In genomic region chr1:167722152-167722869, GRCh38 we compare ENCODE assay signal across 8 cellular contexts. TPM values are rescaled to one million over a fixed set of nuclear protein-coding genes. Genes with fewer than 3 reads are reported as not detected.
A peak's percentile ranks its signal among the peaks of the same experiment; 100 is the strongest.
DNase-seq lines count a peak whose midpoint lies in the region; ATAC-seq and TF ChIP-seq lines count a peak whose summit lies in the region.

No MANE protein-coding gene starts in this region.

- POLR2A ChIA-PET in PC-3 (lab: Charles Lee; ENCODE audit: unreplicated experiment): interaction anchor here (0.6 kb wide), 2 partner anchors 74 to 835 kb away, joined by 3 to 5 read pairs; no protein-coding TSS in a partner anchor

- CTCF ChIA-PET in PC-3 (lab: Charles Lee): interaction anchor here (1.0 kb wide), 1 partner anchor 360 kb away, joined by 7 read pairs; no protein-coding TSS in a partner anchor

- peak overlapping the region; percentile 35 for H3K27ac ChIP-seq in PC-3 (ENCODE audit: low read length)
- H3K27ac ChIP-seq in iPS-20b (ENCODE audit: low read length): peak overlapping the region; percentile 1

- H3K4me3 Mint-ChIP-seq in CD14-positive monocyte: peak overlapping the region; percentile 95 to 99

- peak overlapping the region; percentile 98 for H2AFZ ChIP-seq in PC-3 (ENCODE audit: low read length)

- H3K4me1 Mint-ChIP-seq in CD14-positive monocyte: peaks cover 53% of the 10 kb centered on the region

- peaks cover 31% of the 10 kb centered on the region for H4K20me1 ChIP-seq in PC-3 (ENCODE audit: low read length)

- H3K36me3 ChIP-seq in PC-3 (ENCODE audit: low read depth, low read length) (no peaks in the 10 kb centered on the region), iPS-20b (ENCODE audit: insufficient read depth, low read depth, low read length) (no peaks in the 10 kb centered on the region), skeletal muscle satellite cell (ENCODE audit: insufficient read depth, low read length) (no peaks in the 10 kb centered on the region)

- peak overlapping the region; percentile 76 for H3K4me3 ChIP-seq in PC-3 (ENCODE audit: low read length)
- H3K4me3 ChIP-seq in astrocyte of the cerebellum (ENCODE audit: low read depth, low read length): peak overlapping the region; percentile 79
- peak overlapping the region; percentile 96 for H3K4me3 ChIP-seq in iPS-20b (ENCODE audit: low read length)
- H3K4me3 ChIP-seq in skeletal muscle satellite cell (ENCODE audit: low read length): peak overlapping the region; percentile 84

- H3K9ac ChIP-seq in PC-3 (ENCODE audit: low read length) (peak overlapping the region; percentile 83), iPS-20b (ENCODE audit: low read depth, low read length) (peak overlapping the region; percentile 88; the same call in 1 of the 2 replicates), skeletal muscle satellite cell (ENCODE audit: low read depth, low read length) (peak overlapping the region; percentile 92)

- peaks cover 0 to 4% of the 10 kb centered on the region in 2 donors for H3K36me3 Mint-ChIP-seq in CD14-positive monocyte

- ATAC-seq in GM19043 (IDR thresholded peaks at IDR 0.05; ENCODE audit: low read depth, unreplicated experiment): peak; percentile 22
- peak; percentile 22 for ATAC-seq in HG03342 (IDR thresholded peaks at IDR 0.05; ENCODE audit: unreplicated experiment)
- ATAC-seq in PC-3: peak; percentile 42

- no peaks in the 10 kb centered on the region for H3K9me2 ChIP-seq in PC-3 (replicated peaks; ENCODE audit: low read length)

- no TSS peak for BruUV-seq in PC-3 (replicated peaks; lab: Mats Ljungman, UMichigan)

- H3K4me2 ChIP-seq in PC-3 (ENCODE audit: low read length) (peak overlapping the region; percentile 87), skeletal muscle satellite cell (ENCODE audit: low read length) (peak overlapping the region; percentile 86)

- H3K79me2 ChIP-seq in PC-3 (ENCODE audit: low read length): peaks cover 51% of the 10 kb centered on the region

- H3K4me1 ChIP-seq in PC-3 (ENCODE audit: insufficient read depth, low read length) (peaks cover 21% of the 10 kb centered on the region), iPS-20b (ENCODE audit: insufficient read depth, low read length) (peaks cover 38% of the 10 kb centered on the region), skeletal muscle satellite cell (ENCODE audit: control insufficient read depth, insufficient read depth, low read length) (peaks cover 19% of the 10 kb centered on the region)

- H3K27me3 Mint-ChIP-seq in CD14-positive monocyte (ENCODE audit: low read depth in 3 of 3): peaks cover 0 to 4% (median 2%) of the 10 kb centered on the region in 3 donors

- H3K9me3 ChIP-seq in PC-3 (ENCODE audit: low read length): no peaks in the 10 kb centered on the region
- H3K9me3 ChIP-seq in iPS-20b (ENCODE audit: insufficient read depth, low read depth, low read length): no peaks in the 10 kb centered on the region
- H3K9me3 ChIP-seq in skeletal muscle satellite cell (replicated peaks; ENCODE audit: low read length): no peaks in the 10 kb centered on the region

- DNase-seq in CD14-positive monocyte (ENCODE audit: low spot score) (no peak), PC-3 (peak; percentile 63), astrocyte of the cerebellum (ENCODE audit: low read depth) (no peak), ureter (ENCODE audit: low spot score) (no peak)

- no peaks in the 10 kb centered on the region for H3F3A ChIP-seq in PC-3 (ENCODE audit: low read length, unreplicated experiment)

- TF ChIP-seq CTCF in CD14-positive monocyte (IDR thresholded peaks at IDR 0.05) (no peak), PC-3 (conservative IDR thresholded peaks at IDR 0.05; ENCODE audit: low read depth, low read length) (no peak), astrocyte of the cerebellum (IDR thresholded peaks at IDR 0.05; ENCODE audit: low read depth, low read length, missing control alignments) (no peak)

- peaks cover 0 to 1% (median 0%) of the 10 kb centered on the region in 7 donors for H3K9me3 Mint-ChIP-seq in CD14-positive monocyte

- intact Hi-C loops in CD14-positive monocyte (cut with micrococcal nuclease) (loop anchor here (5.0 kb wide), 2 partner anchors 80 to 215 kb away; partner anchors contain the start of genes DCAF6 (in 1 of the 2) and MPC2 (in 1 of the 2)), PC-3 (cut with micrococcal nuclease) (no loop called here)

- H3K27me3 ChIP-seq in PC-3 (ENCODE audit: low read length) (no peaks in the 10 kb centered on the region), iPS-20b (ENCODE audit: insufficient read depth, low read length) (peaks cover 9% of the 10 kb centered on the region; the same call in 1 of the 2 replicates), skeletal muscle satellite cell (ENCODE audit: control insufficient read depth, insufficient read depth, low read length) (no peaks in the 10 kb centered on the region)

- H3K27ac Mint-ChIP-seq in CD14-positive monocyte: peak overlapping the region in 3 of 7 donors; percentile 8 to 92 (median 44)

- in situ Hi-C loops in astrocyte of the cerebellum (cut with HindIII; ENCODE audit: low sequenced_read_pairs): loop anchor here (5.0 kb wide), 1 partner anchor 80 kb away; no protein-coding TSS in a partner anchor

RNA-seq across cellular contexts. Expression of gene MPZL1, which starts 0.5 kb away (rescaled TPM):
- 10 to 100 TPM; 61.8 to 63.6 TPM for polyA plus RNA-seq in CD14-positive monocyte
- 86.5 and 95.1 TPM in 2 replicates for total RNA-seq in PC-3 (2014; rRNA removed)
- 86.1 and 112 TPM in 2 replicates for total RNA-seq in skeletal muscle satellite cell (2012; rRNA removed)
- total RNA-seq in ureter: 99.4 TPM
